ENCODE assay signal across 17 cellular contexts in genomic region chr4:151206241-151207005, GRCh38.
A peak's percentile ranks its signal among the peaks of the same experiment; 100 is the strongest.
DNase-seq lines count a peak whose midpoint lies in the region; ATAC-seq and TF ChIP-seq lines count a peak whose summit lies in the region.
"Had no signal": no experiment of that assay in that cellular context is flagged by ENCODE, and none has a peak within 500 bp of the region (broad histone marks: within the 10 kb centered on the region; RNA-seq: fewer than 3 reads in every experiment).

No MANE protein-coding gene starts in this region.

- H3K4me3 Mint-ChIP-seq in endodermal cell, result no peak overlapping the region
- no peak overlapping the region for H3K4me3 Mint-ChIP-seq in activated T-cell treated with anti-CD3 and anti-CD28 coated beads, Interleukin-2, amount 50 U/mL, for 24 hours
- H3K4me3 Mint-ChIP-seq: naive thymus-derived CD4-positive, alpha-beta T cell had no signal

- TF ChIP-seq CTCF in endodermal cell (conservative IDR thresholded peaks at IDR 0.05) (no peak), lower lobe of right lung (IDR thresholded peaks at IDR 0.05) (no peak)

- H3K9me3 Mint-ChIP-seq in endodermal cell, result no peaks in the 10 kb centered on the region
- H3K9me3 Mint-ChIP-seq in activated T-cell treated with anti-CD3 and anti-CD28 coated beads, Interleukin-2, amount 50 U/mL, for 24 hours, result no peaks in the 10 kb centered on the region
- H3K9me3 Mint-ChIP-seq: naive thymus-derived CD4-positive, alpha-beta T cell had no signal

- in situ Hi-C loops in SK-MEL-5 (cut with HindIII; ENCODE audit: low pct_unique_long_range_greater_than_20kb, low sequenced_read_pairs), result no loop called here

- H3K36me3 ChIP-seq in endodermal cell (ENCODE audit: control insufficient read depth, insufficient read depth, low read length) (no peaks in the 10 kb centered on the region), lower lobe of right lung (peaks cover 7% of the 10 kb centered on the region), subcutaneous abdominal adipose tissue (ENCODE audit: control insufficient read depth in 5 of 5, insufficient read depth in 5 of 5, low read length in 5 of 5) (peaks cover 0 to 4% (median 0%) of the 10 kb centered on the region in 5 donors)

- H3K27me3 Mint-ChIP-seq in endodermal cell (ENCODE audit: insufficient read depth), result no peaks in the 10 kb centered on the region
- H3K27me3 Mint-ChIP-seq in activated T-cell treated with anti-CD3 and anti-CD28 coated beads, Interleukin-2, amount 50 U/mL, for 24 hours, result no peaks in the 10 kb centered on the region
- H3K27me3 Mint-ChIP-seq: naive thymus-derived CD4-positive, alpha-beta T cell had no signal

- no peak for ATAC-seq in lower lobe of right lung
- ATAC-seq in GM18907 (IDR thresholded peaks at IDR 0.05; ENCODE audit: unreplicated experiment), result no peak
- ATAC-seq: naive thymus-derived CD4-positive, alpha-beta T cell had no signal

- no peaks in the 10 kb centered on the region for H3K27me3 ChIP-seq in endodermal cell (ENCODE audit: control insufficient read depth, insufficient read depth, low read length, poor library complexity, severe bottlenecking)
- H3K27me3 ChIP-seq in lower lobe of right lung (ENCODE audit: low read depth), result no peaks in the 10 kb centered on the region
- no peaks in the 10 kb centered on the region for H3K27me3 ChIP-seq in subcutaneous abdominal adipose tissue (ENCODE audit: control insufficient read depth in 5 of 5, insufficient read depth in 4 of 5, low read length in 5 of 5)

- peak; percentile 47 for DNase-seq in SK-MEL-5 (ENCODE audit: low read depth, low spot score)
- DNase-seq in endodermal cell, result no peak
- DNase-seq in lower lobe of right lung, result no peak
- no peak for DNase-seq in HT-29 (ENCODE audit: low spot score)
- DNase-seq in activated T-cell treated with anti-CD3 and anti-CD28 coated beads, Interleukin-2, amount 50 U/mL, for 24 hours, result no peak
- DNase-seq: activated effector memory CD4-positive, alpha-beta T cell treated with anti-CD3 and anti-CD28 coated beads, Interleukin-2, amount 50 U/mL, for 16 hours; amniotic stem cell; cerebellar nuclear complex; foreskin melanocyte; GOT3; naive thymus-derived CD4-positive, alpha-beta T cell; NCI-H1436; NCI-H82; stimulated activated naive CD4-positive, alpha-beta T cell had no signal

- WGBS in endodermal cell (ENCODE audit: insufficient coverage in 1 of 2, insufficient read length in 1 of 2), 2 experiments, result 45 to 64% methylated on average over 2 to 3 of the region's 3 CpGs

- H3K4me1 Mint-ChIP-seq in endodermal cell, result peaks cover 5% of the 10 kb centered on the region
- H3K4me1 Mint-ChIP-seq in activated T-cell treated with anti-CD3 and anti-CD28 coated beads, Interleukin-2, amount 50 U/mL, for 24 hours (ENCODE audit: low read depth), result no peaks in the 10 kb centered on the region
- H3K4me1 Mint-ChIP-seq: naive thymus-derived CD4-positive, alpha-beta T cell had no signal

- peak overlapping the region; percentile 10 for H3K27ac Mint-ChIP-seq in endodermal cell
- no peak overlapping the region for H3K27ac Mint-ChIP-seq in activated T-cell treated with anti-CD3 and anti-CD28 coated beads, Interleukin-2, amount 50 U/mL, for 24 hours
- H3K27ac Mint-ChIP-seq: naive thymus-derived CD4-positive, alpha-beta T cell had no signal

- H3K9ac ChIP-seq in endodermal cell (ENCODE audit: extremely low read depth, low read length, poor library complexity, severe bottlenecking) (no peak overlapping the region), subcutaneous abdominal adipose tissue (ENCODE audit: low read length in 5 of 5) (peak overlapping the region in 2 of 5 donors; percentile 44 to 63)

- intact Hi-C loops in lower lobe of right lung (cut with DNase I), result no loop called here

- H3K4me3 ChIP-seq in endodermal cell (ENCODE audit: low read length) (no peak overlapping the region), lower lobe of right lung (no peak overlapping the region), subcutaneous abdominal adipose tissue (ENCODE audit: low read depth in 1 of 5, low read length in 5 of 5) (no peak overlapping the region)
- H3K4me3 ChIP-seq: SK-N-MC had no signal

- no peak overlapping the region for H3K27ac ChIP-seq in endodermal cell (ENCODE audit: low read depth, low read length)
- peak overlapping the region; percentile 15 for H3K27ac ChIP-seq in lower lobe of right lung
- peak overlapping the region; percentile 85 for H3K27ac ChIP-seq in subcutaneous abdominal adipose tissue (ENCODE audit: low read depth, low read length)
- H3K27ac ChIP-seq: SK-N-MC had no signal

- H3K4me1 ChIP-seq in endodermal cell (ENCODE audit: control insufficient read depth, insufficient read depth, low read length) (peaks cover 3% of the 10 kb centered on the region), lower lobe of right lung (peaks cover 50% of the 10 kb centered on the region), subcutaneous abdominal adipose tissue (ENCODE audit: control insufficient read depth in 5 of 5, insufficient read depth in 5 of 5, low read length in 5 of 5) (peaks cover 9 to 55% (median 52%) of the 10 kb centered on the region in 5 donors)

- H3K9me3 ChIP-seq in endodermal cell (ENCODE audit: control insufficient read depth, low read length) (no peaks in the 10 kb centered on the region), lower lobe of right lung (no peaks in the 10 kb centered on the region), subcutaneous abdominal adipose tissue (ENCODE audit: control insufficient read depth in 5 of 5, low read length in 5 of 5) (no peaks in the 10 kb centered on the region)

- peaks cover 7% of the 10 kb centered on the region for H3K36me3 Mint-ChIP-seq in endodermal cell (ENCODE audit: low read depth)
- no peaks in the 10 kb centered on the region for H3K36me3 Mint-ChIP-seq in activated T-cell treated with anti-CD3 and anti-CD28 coated beads, Interleukin-2, amount 50 U/mL, for 24 hours (ENCODE audit: low read depth)
- H3K36me3 Mint-ChIP-seq: naive thymus-derived CD4-positive, alpha-beta T cell had no signal
